8 cellular contexts compared by ENCODE assay signal in the genomic region with DNA sequence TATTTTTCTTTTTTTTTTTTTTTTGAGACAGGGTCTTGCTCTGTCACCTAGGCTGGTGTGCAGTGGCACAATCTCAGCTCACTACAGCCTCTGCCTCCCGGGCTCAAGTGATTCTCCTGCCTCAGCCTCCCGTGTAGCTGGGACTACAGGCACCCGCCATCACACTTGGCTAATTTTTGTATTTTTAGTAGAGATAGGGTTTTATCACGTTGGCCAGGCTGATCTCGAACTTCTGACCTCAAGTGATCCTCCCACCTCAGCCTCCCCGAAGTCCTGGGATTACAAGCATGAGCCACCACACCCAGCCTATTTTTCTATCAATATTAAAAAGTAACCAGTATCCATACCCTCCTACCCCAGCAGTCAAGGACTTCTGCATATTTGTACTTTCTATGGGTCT. TPM values are rescaled to one million over a fixed set of nuclear protein-coding genes. Genes with fewer than 3 reads are reported as not detected.
"Had no signal": no experiment of that assay in that cellular context is flagged by ENCODE, and none has a peak within 500 bp of the region (broad histone marks: within the 10 kb centered on the region; RNA-seq: fewer than 3 reads in every experiment).

No MANE protein-coding gene starts in this region.

RNA-seq across cellular contexts. Expression of a gene that starts 15.6 kb away (rescaled TPM):
- total RNA-seq: OCI-LY7, PC-3, PC-9, RPMI7951, SJSA1, SK-MEL-5 had no signal
- polyA plus RNA-seq: SK-N-SH had no signal

RNA-seq across cellular contexts. Expression of a gene that starts 22.6 kb away (rescaled TPM):
- total RNA-seq: OCI-LY7, Right ventricle myocardium inferior, SK-MEL-5 had no signal

RNA-seq across cellular contexts. Expression of a gene that starts 23.1 kb away (rescaled TPM):
- total RNA-seq: PC-3, RPMI7951, SJSA1 had no signal
